Comparison of ENCODE assay signal across 1 cellular context in the genomic region with DNA sequence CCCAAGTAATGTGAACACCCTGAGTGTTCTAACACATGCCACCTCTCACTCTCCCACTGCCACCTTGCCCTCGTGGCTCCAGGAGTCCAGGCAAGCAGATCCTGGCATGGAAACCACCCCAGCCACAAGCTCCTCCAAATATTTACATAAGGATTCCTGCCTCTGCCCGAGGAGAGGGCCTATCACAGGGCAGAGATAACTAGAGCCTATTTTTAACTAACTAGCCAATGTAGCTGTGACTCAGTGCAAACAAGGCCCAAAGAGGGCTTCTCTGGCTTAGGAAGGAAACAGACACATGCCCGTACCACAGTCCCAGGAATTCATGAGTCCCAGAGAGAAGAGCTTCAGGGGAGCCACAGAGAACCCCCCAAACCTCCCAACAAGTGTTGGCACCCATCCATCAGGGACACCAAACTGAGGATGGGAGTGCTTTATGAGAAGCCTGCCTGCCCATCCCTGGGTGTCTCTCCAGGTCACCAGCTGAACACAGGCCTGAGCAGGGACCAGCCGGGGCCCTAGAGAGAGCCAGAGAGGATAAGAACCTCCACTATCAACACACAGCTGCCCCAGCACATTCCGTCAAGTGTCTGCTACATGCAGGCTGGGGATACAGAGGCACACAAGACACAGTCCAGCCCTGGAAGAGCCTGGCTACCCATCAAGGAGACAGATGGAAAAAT.
TF ChIP-seq lines count a peak whose summit lies in the region.

No MANE protein-coding gene starts in this region.

TF ChIP-seq in HepG2, 621 proteins besides CTCF, POLR2A, EP300 and RAD21 (continued from another document and continues in another):
- TF ChIP-seq, protein P1, sequence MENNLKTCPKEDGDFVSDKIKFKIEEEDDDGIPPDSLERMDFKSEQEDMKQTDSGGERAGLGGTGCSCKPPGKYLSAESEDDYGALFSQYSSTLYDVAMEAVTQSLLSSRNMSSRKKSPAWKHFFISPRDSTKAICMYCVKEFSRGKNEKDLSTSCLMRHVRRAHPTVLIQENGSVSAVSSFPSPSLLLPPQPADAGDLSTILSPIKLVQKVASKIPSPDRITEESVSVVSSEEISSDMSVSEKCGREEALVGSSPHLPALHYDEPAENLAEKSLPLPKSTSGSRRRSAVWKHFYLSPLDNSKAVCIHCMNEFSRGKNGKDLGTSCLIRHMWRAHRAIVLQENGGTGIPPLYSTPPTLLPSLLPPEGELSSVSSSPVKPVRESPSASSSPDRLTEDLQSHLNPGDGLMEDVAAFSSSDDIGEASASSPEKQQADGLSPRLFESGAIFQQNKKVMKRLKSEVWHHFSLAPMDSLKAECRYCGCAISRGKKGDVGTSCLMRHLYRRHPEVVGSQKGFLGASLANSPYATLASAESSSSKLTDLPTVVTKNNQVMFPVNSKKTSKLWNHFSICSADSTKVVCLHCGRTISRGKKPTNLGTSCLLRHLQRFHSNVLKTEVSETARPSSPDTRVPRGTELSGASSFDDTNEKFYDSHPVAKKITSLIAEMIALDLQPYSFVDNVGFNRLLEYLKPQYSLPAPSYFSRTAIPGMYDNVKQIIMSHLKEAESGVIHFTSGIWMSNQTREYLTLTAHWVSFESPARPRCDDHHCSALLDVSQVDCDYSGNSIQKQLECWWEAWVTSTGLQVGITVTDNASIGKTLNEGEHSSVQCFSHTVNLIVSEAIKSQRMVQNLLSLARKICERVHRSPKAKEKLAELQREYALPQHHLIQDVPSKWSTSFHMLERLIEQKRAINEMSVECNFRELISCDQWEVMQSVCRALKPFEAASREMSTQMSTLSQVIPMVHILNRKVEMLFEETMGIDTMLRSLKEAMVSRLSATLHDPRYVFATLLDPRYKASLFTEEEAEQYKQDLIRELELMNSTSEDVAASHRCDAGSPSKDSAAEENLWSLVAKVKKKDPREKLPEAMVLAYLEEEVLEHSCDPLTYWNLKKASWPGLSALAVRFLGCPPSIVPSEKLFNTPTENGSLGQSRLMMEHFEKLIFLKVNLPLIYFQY (CRISPR knock-in tag; IDR thresholded peaks at IDR 0.05; ENCODE audit: borderline replicate concordance): 0 out of 2 replicates have a peak, but pooled peaks have one; percentile 52
- no peak for TF ChIP-seq DNMT1 (CRISPR knock-in tag; IDR thresholded peaks at IDR 0.05)
- TF ChIP-seq YEATS2 (CRISPR knock-in tag; IDR thresholded peaks at IDR 0.05; ENCODE audit: borderline replicate concordance): peak; percentile 47; the same call in 1 of the 2 replicates
- TF ChIP-seq SMAD3 (CRISPR knock-in tag; IDR thresholded peaks at IDR 0.05): 0 out of 2 replicates have a peak, but pooled peaks have one; percentile 24
- peak; percentile 57 for TF ChIP-seq POLR2G (IDR thresholded peaks at IDR 0.05; ENCODE audit: low read depth, low read length)
- TF ChIP-seq, protein P2, sequence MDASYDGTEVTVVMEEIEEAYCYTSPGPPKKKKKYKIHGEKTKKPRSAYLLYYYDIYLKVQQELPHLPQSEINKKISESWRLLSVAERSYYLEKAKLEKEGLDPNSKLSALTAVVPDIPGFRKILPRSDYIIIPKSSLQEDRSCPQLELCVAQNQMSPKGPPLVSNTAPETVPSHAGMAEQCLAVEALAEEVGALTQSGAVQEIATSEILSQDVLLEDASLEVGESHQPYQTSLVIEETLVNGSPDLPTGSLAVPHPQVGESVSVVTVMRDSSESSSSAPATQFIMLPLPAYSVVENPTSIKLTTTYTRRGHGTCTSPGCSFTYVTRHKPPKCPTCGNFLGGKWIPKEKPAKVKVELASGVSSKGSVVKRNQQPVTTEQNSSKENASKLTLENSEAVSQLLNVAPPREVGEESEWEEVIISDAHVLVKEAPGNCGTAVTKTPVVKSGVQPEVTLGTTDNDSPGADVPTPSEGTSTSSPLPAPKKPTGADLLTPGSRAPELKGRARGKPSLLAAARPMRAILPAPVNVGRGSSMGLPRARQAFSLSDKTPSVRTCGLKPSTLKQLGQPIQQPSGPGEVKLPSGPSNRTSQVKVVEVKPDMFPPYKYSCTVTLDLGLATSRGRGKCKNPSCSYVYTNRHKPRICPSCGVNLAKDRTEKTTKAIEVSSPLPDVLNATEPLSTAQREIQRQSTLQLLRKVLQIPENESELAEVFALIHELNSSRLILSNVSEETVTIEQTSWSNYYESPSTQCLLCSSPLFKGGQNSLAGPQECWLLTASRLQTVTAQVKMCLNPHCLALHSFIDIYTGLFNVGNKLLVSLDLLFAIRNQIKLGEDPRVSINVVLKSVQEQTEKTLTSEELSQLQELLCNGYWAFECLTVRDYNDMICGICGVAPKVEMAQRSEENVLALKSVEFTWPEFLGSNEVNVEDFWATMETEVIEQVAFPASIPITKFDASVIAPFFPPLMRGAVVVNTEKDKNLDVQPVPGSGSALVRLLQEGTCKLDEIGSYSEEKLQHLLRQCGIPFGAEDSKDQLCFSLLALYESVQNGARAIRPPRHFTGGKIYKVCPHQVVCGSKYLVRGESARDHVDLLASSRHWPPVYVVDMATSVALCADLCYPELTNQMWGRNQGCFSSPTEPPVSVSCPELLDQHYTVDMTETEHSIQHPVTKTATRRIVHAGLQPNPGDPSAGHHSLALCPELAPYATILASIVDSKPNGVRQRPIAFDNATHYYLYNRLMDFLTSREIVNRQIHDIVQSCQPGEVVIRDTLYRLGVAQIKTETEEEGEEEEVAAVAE (CRISPR knock-in tag; IDR thresholded peaks at IDR 0.05; ENCODE audit: borderline replicate concordance): peak; percentile 45; the same call in 1 of the 2 replicates
- TF ChIP-seq HCFC1 (IDR thresholded peaks at IDR 0.05; ENCODE audit: low read depth, low read length): no peak
- TF ChIP-seq, protein P3, sequence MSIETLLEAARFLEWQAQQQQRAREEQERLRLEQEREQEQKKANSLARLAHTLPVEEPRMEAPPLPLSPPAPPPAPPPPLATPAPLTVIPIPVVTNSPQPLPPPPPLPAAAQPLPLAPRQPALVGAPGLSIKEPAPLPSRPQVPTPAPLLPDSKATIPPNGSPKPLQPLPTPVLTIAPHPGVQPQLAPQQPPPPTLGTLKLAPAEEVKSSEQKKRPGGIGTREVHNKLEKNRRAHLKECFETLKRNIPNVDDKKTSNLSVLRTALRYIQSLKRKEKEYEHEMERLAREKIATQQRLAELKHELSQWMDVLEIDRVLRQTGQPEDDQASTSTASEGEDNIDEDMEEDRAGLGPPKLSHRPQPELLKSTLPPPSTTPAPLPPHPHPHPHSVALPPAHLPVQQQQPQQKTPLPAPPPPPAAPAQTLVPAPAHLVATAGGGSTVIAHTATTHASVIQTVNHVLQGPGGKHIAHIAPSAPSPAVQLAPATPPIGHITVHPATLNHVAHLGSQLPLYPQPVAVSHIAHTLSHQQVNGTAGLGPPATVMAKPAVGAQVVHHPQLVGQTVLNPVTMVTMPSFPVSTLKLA (IDR thresholded peaks at IDR 0.05): 0 out of 2 replicates have a peak, but pooled peaks have one; percentile 29
- TF ChIP-seq ZNF501 (CRISPR knock-in tag; IDR thresholded peaks at IDR 0.05): peak; percentile 40; the same call in 1 of the 2 replicates
- TF ChIP-seq ZNF781 (CRISPR knock-in tag; IDR thresholded peaks at IDR 0.05; ENCODE audit: borderline replicate concordance, not compliant biosample characterization): no peak
- peak; percentile 63; the same call in 1 of the 2 replicates for TF ChIP-seq MIER3 (CRISPR knock-in tag; IDR thresholded peaks at IDR 0.05; ENCODE audit: borderline replicate concordance)
- TF ChIP-seq ATAD3A (CRISPR knock-in tag; IDR thresholded peaks at IDR 0.05): no peak
- no peak for TF ChIP-seq U2AF2 (IDR thresholded peaks at IDR 0.05; ENCODE audit: low read depth, low read length)
- TF ChIP-seq CHD4 (IDR thresholded peaks at IDR 0.05; ENCODE audit: borderline replicate concordance, low read length): 0 out of 2 replicates have a peak, but pooled peaks have one; percentile 29
- TF ChIP-seq ZBTB20 (CRISPR knock-in tag; IDR thresholded peaks at IDR 0.05; ENCODE audit: borderline replicate concordance, low read depth): no peak
- TF ChIP-seq, protein P4, sequence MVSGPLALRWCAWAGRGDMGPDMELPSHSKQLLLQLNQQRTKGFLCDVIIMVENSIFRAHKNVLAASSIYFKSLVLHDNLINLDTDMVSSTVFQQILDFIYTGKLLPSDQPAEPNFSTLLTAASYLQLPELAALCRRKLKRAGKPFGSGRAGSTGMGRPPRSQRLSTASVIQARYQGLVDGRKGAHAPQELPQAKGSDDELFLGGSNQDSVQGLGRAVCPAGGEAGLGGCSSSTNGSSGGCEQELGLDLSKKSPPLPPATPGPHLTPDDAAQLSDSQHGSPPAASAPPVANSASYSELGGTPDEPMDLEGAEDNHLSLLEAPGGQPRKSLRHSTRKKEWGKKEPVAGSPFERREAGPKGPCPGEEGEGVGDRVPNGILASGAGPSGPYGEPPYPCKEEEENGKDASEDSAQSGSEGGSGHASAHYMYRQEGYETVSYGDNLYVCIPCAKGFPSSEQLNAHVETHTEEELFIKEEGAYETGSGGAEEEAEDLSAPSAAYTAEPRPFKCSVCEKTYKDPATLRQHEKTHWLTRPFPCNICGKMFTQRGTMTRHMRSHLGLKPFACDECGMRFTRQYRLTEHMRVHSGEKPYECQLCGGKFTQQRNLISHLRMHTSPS (CRISPR knock-in tag; IDR thresholded peaks at IDR 0.05; ENCODE audit: low read depth): peak; percentile 95
- TF ChIP-seq, protein P5, sequence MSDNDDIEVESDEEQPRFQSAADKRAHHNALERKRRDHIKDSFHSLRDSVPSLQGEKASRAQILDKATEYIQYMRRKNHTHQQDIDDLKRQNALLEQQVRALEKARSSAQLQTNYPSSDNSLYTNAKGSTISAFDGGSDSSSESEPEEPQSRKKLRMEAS (IDR thresholded peaks at IDR 0.05): peak; percentile 62
- TF ChIP-seq YY1 (IDR thresholded peaks at IDR 0.05; ENCODE audit: insufficient read depth, insufficient replicate concordance, low read depth, low read length): no peak
- peak; percentile 95 for TF ChIP-seq FOSL2 (CRISPR knock-in tag; IDR thresholded peaks at IDR 0.05)
- TF ChIP-seq, protein P6, sequence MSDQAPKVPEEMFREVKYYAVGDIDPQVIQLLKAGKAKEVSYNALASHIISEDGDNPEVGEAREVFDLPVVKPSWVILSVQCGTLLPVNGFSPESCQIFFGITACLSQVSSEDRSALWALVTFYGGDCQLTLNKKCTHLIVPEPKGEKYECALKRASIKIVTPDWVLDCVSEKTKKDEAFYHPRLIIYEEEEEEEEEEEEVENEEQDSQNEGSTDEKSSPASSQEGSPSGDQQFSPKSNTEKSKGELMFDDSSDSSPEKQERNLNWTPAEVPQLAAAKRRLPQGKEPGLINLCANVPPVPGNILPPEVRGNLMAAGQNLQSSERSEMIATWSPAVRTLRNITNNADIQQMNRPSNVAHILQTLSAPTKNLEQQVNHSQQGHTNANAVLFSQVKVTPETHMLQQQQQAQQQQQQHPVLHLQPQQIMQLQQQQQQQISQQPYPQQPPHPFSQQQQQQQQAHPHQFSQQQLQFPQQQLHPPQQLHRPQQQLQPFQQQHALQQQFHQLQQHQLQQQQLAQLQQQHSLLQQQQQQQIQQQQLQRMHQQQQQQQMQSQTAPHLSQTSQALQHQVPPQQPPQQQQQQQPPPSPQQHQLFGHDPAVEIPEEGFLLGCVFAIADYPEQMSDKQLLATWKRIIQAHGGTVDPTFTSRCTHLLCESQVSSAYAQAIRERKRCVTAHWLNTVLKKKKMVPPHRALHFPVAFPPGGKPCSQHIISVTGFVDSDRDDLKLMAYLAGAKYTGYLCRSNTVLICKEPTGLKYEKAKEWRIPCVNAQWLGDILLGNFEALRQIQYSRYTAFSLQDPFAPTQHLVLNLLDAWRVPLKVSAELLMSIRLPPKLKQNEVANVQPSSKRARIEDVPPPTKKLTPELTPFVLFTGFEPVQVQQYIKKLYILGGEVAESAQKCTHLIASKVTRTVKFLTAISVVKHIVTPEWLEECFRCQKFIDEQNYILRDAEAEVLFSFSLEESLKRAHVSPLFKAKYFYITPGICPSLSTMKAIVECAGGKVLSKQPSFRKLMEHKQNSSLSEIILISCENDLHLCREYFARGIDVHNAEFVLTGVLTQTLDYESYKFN (CRISPR knock-in tag; conservative IDR thresholded peaks at IDR 0.05): peak; percentile 67
- no peak for TF ChIP-seq MLLT10 (CRISPR knock-in tag; IDR thresholded peaks at IDR 0.05)
- 0 out of 2 replicates have a peak, but pooled peaks have one; percentile 48 for TF ChIP-seq ELF4 (CRISPR knock-in tag; IDR thresholded peaks at IDR 0.05; ENCODE audit: borderline replicate concordance)
- no peak for TF ChIP-seq ZNF274 (CRISPR knock-in tag; IDR thresholded peaks at IDR 0.05)
- peak; percentile 70 for TF ChIP-seq GATAD2A (CRISPR knock-in tag; IDR thresholded peaks at IDR 0.05)
- TF ChIP-seq, protein P7, sequence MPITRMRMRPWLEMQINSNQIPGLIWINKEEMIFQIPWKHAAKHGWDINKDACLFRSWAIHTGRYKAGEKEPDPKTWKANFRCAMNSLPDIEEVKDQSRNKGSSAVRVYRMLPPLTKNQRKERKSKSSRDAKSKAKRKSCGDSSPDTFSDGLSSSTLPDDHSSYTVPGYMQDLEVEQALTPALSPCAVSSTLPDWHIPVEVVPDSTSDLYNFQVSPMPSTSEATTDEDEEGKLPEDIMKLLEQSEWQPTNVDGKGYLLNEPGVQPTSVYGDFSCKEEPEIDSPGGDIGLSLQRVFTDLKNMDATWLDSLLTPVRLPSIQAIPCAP (CRISPR knock-in tag; IDR thresholded peaks at IDR 0.05; ENCODE audit: low read depth): no peak
- TF ChIP-seq, protein P8, sequence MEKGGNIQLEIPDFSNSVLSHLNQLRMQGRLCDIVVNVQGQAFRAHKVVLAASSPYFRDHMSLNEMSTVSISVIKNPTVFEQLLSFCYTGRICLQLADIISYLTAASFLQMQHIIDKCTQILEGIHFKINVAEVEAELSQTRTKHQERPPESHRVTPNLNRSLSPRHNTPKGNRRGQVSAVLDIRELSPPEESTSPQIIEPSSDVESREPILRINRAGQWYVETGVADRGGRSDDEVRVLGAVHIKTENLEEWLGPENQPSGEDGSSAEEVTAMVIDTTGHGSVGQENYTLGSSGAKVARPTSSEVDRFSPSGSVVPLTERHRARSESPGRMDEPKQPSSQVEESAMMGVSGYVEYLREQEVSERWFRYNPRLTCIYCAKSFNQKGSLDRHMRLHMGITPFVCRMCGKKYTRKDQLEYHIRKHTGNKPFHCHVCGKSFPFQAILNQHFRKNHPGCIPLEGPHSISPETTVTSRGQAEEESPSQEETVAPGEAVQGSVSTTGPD (CRISPR knock-in tag; IDR thresholded peaks at IDR 0.05): 0 out of 2 replicates have a peak, but pooled peaks have one; percentile 61
- TF ChIP-seq ZFP90 (CRISPR knock-in tag; IDR thresholded peaks at IDR 0.05; ENCODE audit: borderline replicate concordance): no peak
- TF ChIP-seq ZSCAN9 (CRISPR knock-in tag; IDR thresholded peaks at IDR 0.05; ENCODE audit: borderline replicate concordance): peak; percentile 20; the same call in 1 of the 2 replicates
- TF ChIP-seq GABPB1 (CRISPR knock-in tag; IDR thresholded peaks at IDR 0.05): peak; percentile 24; the same call in 1 of the 2 replicates
- no peak for TF ChIP-seq DPF2 (CRISPR knock-in tag; IDR thresholded peaks at IDR 0.05; ENCODE audit: borderline replicate concordance, low read depth)
- TF ChIP-seq, protein P9, sequence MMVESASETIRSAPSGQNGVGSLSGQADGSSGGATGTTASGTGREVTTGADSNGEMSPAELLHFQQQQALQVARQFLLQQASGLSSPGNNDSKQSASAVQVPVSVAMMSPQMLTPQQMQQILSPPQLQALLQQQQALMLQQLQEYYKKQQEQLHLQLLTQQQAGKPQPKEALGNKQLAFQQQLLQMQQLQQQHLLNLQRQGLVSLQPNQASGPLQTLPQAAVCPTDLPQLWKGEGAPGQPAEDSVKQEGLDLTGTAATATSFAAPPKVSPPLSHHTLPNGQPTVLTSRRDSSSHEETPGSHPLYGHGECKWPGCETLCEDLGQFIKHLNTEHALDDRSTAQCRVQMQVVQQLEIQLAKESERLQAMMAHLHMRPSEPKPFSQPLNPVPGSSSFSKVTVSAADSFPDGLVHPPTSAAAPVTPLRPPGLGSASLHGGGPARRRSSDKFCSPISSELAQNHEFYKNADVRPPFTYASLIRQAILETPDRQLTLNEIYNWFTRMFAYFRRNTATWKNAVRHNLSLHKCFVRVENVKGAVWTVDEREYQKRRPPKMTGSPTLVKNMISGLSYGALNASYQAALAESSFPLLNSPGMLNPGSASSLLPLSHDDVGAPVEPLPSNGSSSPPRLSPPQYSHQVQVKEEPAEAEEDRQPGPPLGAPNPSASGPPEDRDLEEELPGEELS (CRISPR knock-in tag; IDR thresholded peaks at IDR 0.05): peak; percentile 33; the same call in 1 of the 2 replicates
